In the genomic region with DNA sequence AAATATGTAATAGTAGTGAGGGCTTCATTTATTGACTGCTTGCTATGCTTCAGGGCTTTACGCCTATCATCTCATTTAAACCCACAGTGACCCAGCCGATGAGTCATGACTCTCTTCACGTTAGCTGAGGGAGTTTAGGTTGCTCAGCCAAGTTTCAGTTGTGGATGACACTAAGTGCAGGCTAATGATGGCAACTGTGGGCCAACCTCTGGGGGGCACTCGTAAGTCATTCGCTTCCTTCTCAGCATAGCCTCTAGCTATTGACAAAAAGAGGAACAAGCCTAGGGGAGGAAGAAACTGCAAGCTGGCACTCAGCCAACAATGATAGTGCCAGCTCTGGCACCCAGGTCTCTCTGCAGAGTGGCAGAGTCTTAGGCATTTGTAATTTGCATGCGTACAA, we compare ENCODE assay signal across 8 cellular contexts.
DNase-seq lines count a peak whose midpoint lies in the region; ATAC-seq and TF ChIP-seq lines count a peak whose summit lies in the region.

No MANE protein-coding gene starts in this region.

- intact Hi-C loops in right lobe of liver (cut with DNase I): no loop called here

- peaks cover 7% of the 10 kb centered on the region for H3K9me3 ChIP-seq in CD8-positive, alpha-beta memory T cell (ENCODE audit: low read length)
- no peaks in the 10 kb centered on the region for H3K9me3 ChIP-seq in T-helper 17 cell (ENCODE audit: control insufficient read depth, low read length, poor library complexity, severe bottlenecking)
- H3K9me3 ChIP-seq in right lobe of liver: no peaks in the 10 kb centered on the region

- H3K27me3 Mint-ChIP-seq in CD8-positive, alpha-beta memory T cell: no peaks in the 10 kb centered on the region
- no peaks in the 10 kb centered on the region for H3K27me3 Mint-ChIP-seq in T-helper 17 cell

- peak overlapping the region; percentile 74 to 99 (median 90) for H3K27ac Mint-ChIP-seq in CD8-positive, alpha-beta memory T cell
- peak overlapping the region; percentile 85 for H3K27ac Mint-ChIP-seq in T-helper 17 cell

- H3K4me3 Mint-ChIP-seq in CD8-positive, alpha-beta memory T cell: peak overlapping the region; percentile 31 to 83 (median 60)
- peak overlapping the region; percentile 64 for H3K4me3 Mint-ChIP-seq in T-helper 17 cell

- H3K27me3 ChIP-seq in CD8-positive, alpha-beta memory T cell (ENCODE audit: insufficient read depth, low read length, poor library complexity, severe bottlenecking): no peaks in the 10 kb centered on the region
- H3K27me3 ChIP-seq in right lobe of liver: no peaks in the 10 kb centered on the region

- TF ChIP-seq CTCF in GM20000 (IDR thresholded peaks at IDR 0.05; ENCODE audit: extremely low read depth, missing control alignments) (peak; percentile 61), right lobe of liver (IDR thresholded peaks at IDR 0.05) (peak in 3 of 4 donors; percentile 23 to 35 (median 28))

- H3K4me1 ChIP-seq in CD8-positive, alpha-beta memory T cell (ENCODE audit: insufficient read depth, low read length): peaks cover 80% of the 10 kb centered on the region
- peaks cover 0 to 70% (median 15%) of the 10 kb centered on the region in 4 donors for H3K4me1 ChIP-seq in right lobe of liver

- peak; percentile 14 to 77 (median 46) for DNase-seq in CD8-positive, alpha-beta memory T cell
- DNase-seq in GM20000 (ENCODE audit: low spot score): peak; percentile 58
- peak in 2 of 3 donors; percentile 26 for DNase-seq in T-helper 17 cell
- DNase-seq in anterior cingulate cortex (lab: John Stamatoyannopoulos, UW): peak in 34 of 58 donors; percentile 11 to 61 (median 32)
- DNase-seq in right lobe of liver: peak; percentile 52 to 68 (median 59)
- DNase-seq in stimulated activated naive CD4-positive, alpha-beta T cell treated with Interleukin-2 at 50 U/mL for 16 hours (lab: John Stamatoyannopoulos, UW): peak; percentile 68
- no peak for DNase-seq in NCI-H1417 treated with DMSO at 0.1 percent for 48 hours (lab: John Stamatoyannopoulos, UW)

- H3K4me3 ChIP-seq in CD8-positive, alpha-beta memory T cell (ENCODE audit: low read length): no peak overlapping the region
- no peak overlapping the region for H3K4me3 ChIP-seq in right lobe of liver

- H3K36me3 Mint-ChIP-seq in CD8-positive, alpha-beta memory T cell: peaks cover 0 to 3% (median 0%) of the 10 kb centered on the region in 3 donors
- H3K36me3 Mint-ChIP-seq in T-helper 17 cell (ENCODE audit: low read depth): no peaks in the 10 kb centered on the region

- peaks cover 0 to 3% (median 0%) of the 10 kb centered on the region in 5 donors for H3K9me3 Mint-ChIP-seq in CD8-positive, alpha-beta memory T cell

- peaks cover 84 to 98% (median 97%) of the 10 kb centered on the region in 3 donors for H3K4me1 Mint-ChIP-seq in CD8-positive, alpha-beta memory T cell
- H3K4me1 Mint-ChIP-seq in T-helper 17 cell: peaks cover 70% of the 10 kb centered on the region

- TF ChIP-seq POLR2A in right lobe of liver (IDR thresholded peaks at IDR 0.05): no peak

- peak; percentile 90 for ATAC-seq in HG03558 (IDR thresholded peaks at IDR 0.05; ENCODE audit: extremely low read depth, unreplicated experiment)
- peak; percentile 62 for ATAC-seq in T-helper 17 cell
- ATAC-seq in right lobe of liver: peak; percentile 56 to 69 (median 60)

- WGBS in right lobe of liver (ENCODE audit: insufficient coverage, low coverage, low lambda C conversion rate, missing lambda C conversion rate): 37% methylated on average over 5 of the region's 6 CpGs

- H3K36me3 ChIP-seq in CD8-positive, alpha-beta memory T cell (ENCODE audit: insufficient read depth, low read length): no peaks in the 10 kb centered on the region
- H3K36me3 ChIP-seq in right lobe of liver: no peaks in the 10 kb centered on the region

- CTCF ChIA-PET in CD8-positive, alpha-beta memory T cell (lab: Charles Lee): interaction anchor here (0.5 to 3.4 kb wide), 10 partner anchors 9 to 1209 kb away, joined by 3 to 18 read pairs (median 3); no protein-coding TSS in a partner anchor

- POLR2A ChIA-PET in CD8-positive, alpha-beta memory T cell (lab: Charles Lee): interaction anchor here (2.0 kb wide), 1 partner anchor 386 kb away, joined by 8 read pairs; the partner anchor contains the start of gene NR3C2

- no peak overlapping the region for H3K27ac ChIP-seq in CD8-positive, alpha-beta memory T cell (ENCODE audit: low read depth, low read length)
- no peak overlapping the region for H3K27ac ChIP-seq in right lobe of liver
